In the genomic region with DNA sequence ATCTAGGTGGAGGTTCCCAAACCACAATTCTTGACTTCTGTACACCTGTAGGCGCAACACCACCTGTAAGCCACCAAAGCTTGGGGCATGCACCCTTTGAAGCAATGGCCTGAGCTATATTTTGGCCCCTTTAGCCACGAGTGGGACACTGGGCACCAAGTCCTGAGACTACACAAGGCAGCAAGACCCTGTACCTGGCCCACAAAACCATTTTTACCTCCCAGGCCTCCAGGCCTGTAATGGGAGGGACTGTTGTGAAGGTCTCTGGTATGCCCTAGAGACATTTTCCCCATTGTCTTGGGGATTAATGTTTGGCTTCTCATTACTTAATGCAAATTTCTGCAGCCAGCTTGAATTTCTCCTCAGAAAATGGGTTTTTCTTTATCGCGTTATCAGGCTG, we compare ENCODE assay signal across 1 cellular context.
TF ChIP-seq lines count a peak whose summit lies in the region.

No MANE protein-coding gene starts in this region.

TF ChIP-seq in A549, 52 proteins besides CTCF, POLR2A, EP300 and RAD21 (continued from another document):
- TF ChIP-seq, protein P1, sequence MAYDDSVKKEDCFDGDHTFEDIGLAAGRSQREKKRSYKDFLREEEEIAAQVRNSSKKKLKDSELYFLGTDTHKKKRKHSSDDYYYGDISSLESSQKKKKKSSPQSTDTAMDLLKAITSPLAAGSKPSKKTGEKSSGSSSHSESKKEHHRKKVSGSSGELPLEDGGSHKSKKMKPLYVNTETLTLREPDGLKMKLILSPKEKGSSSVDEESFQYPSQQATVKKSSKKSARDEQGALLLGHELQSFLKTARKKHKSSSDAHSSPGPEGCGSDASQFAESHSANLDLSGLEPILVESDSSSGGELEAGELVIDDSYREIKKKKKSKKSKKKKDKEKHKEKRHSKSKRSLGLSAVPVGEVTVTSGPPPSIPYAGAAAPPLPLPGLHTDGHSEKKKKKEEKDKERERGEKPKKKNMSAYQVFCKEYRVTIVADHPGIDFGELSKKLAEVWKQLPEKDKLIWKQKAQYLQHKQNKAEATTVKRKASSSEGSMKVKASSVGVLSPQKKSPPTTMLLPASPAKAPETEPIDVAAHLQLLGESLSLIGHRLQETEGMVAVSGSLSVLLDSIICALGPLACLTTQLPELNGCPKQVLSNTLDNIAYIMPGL (CRISPR knock-in tag; IDR thresholded peaks at IDR 0.05; ENCODE audit: borderline replicate concordance), result no peak
- TF ChIP-seq ZFP36 (IDR thresholded peaks at IDR 0.05; ENCODE audit: borderline replicate concordance, partially characterized antibody), result peak; percentile 77
- TF ChIP-seq, protein P2, sequence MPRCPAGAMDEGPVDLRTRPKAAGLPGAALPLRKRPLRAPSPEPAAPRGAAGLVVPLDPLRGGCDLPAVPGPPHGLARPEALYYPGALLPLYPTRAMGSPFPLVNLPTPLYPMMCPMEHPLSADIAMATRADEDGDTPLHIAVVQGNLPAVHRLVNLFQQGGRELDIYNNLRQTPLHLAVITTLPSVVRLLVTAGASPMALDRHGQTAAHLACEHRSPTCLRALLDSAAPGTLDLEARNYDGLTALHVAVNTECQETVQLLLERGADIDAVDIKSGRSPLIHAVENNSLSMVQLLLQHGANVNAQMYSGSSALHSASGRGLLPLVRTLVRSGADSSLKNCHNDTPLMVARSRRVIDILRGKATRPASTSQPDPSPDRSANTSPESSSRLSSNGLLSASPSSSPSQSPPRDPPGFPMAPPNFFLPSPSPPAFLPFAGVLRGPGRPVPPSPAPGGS (IDR thresholded peaks at IDR 0.05), result no peak
- no peak for TF ChIP-seq CHD2 (IDR thresholded peaks at IDR 0.05; ENCODE audit: low read length, partially characterized antibody)
TF ChIP-seq in A549: peak in this region for 1.
